ENCODE assay signal across 8 cellular contexts in the genomic region with DNA sequence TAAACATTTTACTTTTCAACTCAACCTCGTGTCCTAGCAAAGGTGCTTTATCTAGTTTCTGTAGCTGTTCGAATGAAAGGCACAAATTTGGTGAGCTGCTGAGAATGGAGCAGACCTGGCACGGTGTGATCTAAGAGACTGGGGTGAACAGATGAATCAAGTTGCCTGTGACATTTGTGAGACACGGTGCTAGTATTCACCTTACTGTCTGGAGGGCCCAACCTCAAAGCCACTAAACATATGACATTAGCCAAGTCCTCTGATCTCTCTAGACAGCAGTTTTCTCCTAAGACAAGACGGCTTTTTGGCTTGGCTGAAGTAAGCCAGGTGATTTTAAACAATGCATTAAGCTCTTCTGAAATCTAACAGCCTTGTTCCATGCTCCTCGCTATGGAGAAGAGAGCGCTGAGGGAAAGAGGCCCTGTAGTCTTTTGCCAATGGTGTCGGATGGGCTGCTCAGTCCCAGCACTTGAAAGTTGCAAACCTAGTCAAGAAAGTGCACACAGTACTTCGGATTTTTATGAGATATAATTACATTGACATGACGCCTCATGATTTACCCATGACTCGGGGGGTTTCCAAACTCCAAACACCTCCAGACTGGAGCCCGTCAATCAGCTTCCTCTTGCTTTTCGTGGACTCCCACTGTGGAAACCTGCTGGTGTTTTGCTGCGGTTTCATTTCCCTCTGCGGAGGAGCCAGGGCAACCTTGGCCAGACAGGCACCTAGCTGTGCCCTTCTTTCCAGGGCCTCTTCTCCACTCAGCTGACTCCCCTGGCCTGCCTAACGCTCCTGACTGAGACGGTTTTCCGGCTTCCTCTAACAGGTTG. TPM values are rescaled to one million over a fixed set of nuclear protein-coding genes. Genes with fewer than 3 reads are reported as not detected.
DNase-seq lines count a peak whose midpoint lies in the region; ATAC-seq lines count a peak whose summit lies in the region.

No MANE protein-coding gene starts in this region.

- H3K27ac ChIP-seq in Karpas-422 (ENCODE audit: low read length) = peak overlapping the region; percentile 91

- no peaks in the 10 kb centered on the region for H3K9me2 ChIP-seq in Karpas-422 (replicated peaks; ENCODE audit: insufficient read depth, low read length)

- H3K9ac ChIP-seq in Karpas-422 (ENCODE audit: low read length) = peak overlapping the region; percentile 99

- no peaks in the 10 kb centered on the region for H3K27me3 ChIP-seq in Karpas-422 (ENCODE audit: low read length)

- no peaks in the 10 kb centered on the region for H3K27me3 Mint-ChIP-seq in activated naive CD8-positive, alpha-beta T cell treated with anti-CD3 and anti-CD28 coated beads, Interleukin-2, amount 50 U/mL, for 24 hours

- H3K79me2 ChIP-seq in Karpas-422 (ENCODE audit: low read length) = peaks cover 35% of the 10 kb centered on the region

- H3K4me1 Mint-ChIP-seq in activated naive CD8-positive, alpha-beta T cell treated with anti-CD3 and anti-CD28 coated beads, Interleukin-2, amount 50 U/mL, for 24 hours = peaks cover 26% of the 10 kb centered on the region

- peaks cover 12% of the 10 kb centered on the region for H3K36me3 ChIP-seq in Karpas-422 (ENCODE audit: insufficient read depth, low read length)

- peak; percentile 56 for ATAC-seq in activated naive CD8-positive, alpha-beta T cell treated with anti-CD3 and anti-CD28 coated beads, Interleukin-2, amount 50 U/mL, for 24 hours
- ATAC-seq in HG03342 (IDR thresholded peaks at IDR 0.05; ENCODE audit: unreplicated experiment) = no peak

- peak; percentile 11 for DNase-seq in activated gamma-delta T cell treated with Interleukin-2 at 50 U/mL for 16 hours
- no peak for DNase-seq in activated gamma-delta T cell (lab: John Stamatoyannopoulos, UW)
- no peak for DNase-seq in Karpas-422
- DNase-seq in activated naive CD8-positive, alpha-beta T cell treated with anti-CD3 and anti-CD28 coated beads, Interleukin-2, amount 50 U/mL, for 24 hours = peak; percentile 16
- peak; percentile 13 for DNase-seq in kidney tubule cell (ENCODE audit: low spot score)
- DNase-seq in stimulated activated CD8-positive, alpha-beta memory T cell treated with anti-CD3 and anti-CD28 coated beads, Interleukin-4, amount 100 ng/mL, for 24 hours (ENCODE audit: low read depth) = peak; percentile 17
- no peak for DNase-seq in T1000 (lab: John Stamatoyannopoulos, UW)

- H2AFZ ChIP-seq in Karpas-422 (ENCODE audit: low read length) = no peak overlapping the region

- peak overlapping the region; percentile 92 for H3K4me2 ChIP-seq in Karpas-422 (ENCODE audit: low read depth, low read length, poor library complexity, severe bottlenecking)

- H3K4me3 Mint-ChIP-seq in activated naive CD8-positive, alpha-beta T cell treated with anti-CD3 and anti-CD28 coated beads, Interleukin-2, amount 50 U/mL, for 24 hours = peak overlapping the region; percentile 95

- 0 out of 2 replicates have a peak, but pooled peaks cover 3% of the 10 kb centered on the region for H4K20me1 ChIP-seq in Karpas-422 (ENCODE audit: insufficient read depth, low read depth, low read length)

- peak overlapping the region; percentile 89 for H3K27ac Mint-ChIP-seq in activated naive CD8-positive, alpha-beta T cell treated with anti-CD3 and anti-CD28 coated beads, Interleukin-2, amount 50 U/mL, for 24 hours

- H3K4me3 ChIP-seq in Karpas-422 (ENCODE audit: low read length) = peak overlapping the region; percentile 94

- H3K9me3 Mint-ChIP-seq in activated naive CD8-positive, alpha-beta T cell treated with anti-CD3 and anti-CD28 coated beads, Interleukin-2, amount 50 U/mL, for 24 hours = no peaks in the 10 kb centered on the region

- H3K4me1 ChIP-seq in Karpas-422 (ENCODE audit: low read length) = peaks cover 42% of the 10 kb centered on the region

- H3K36me3 Mint-ChIP-seq in activated naive CD8-positive, alpha-beta T cell treated with anti-CD3 and anti-CD28 coated beads, Interleukin-2, amount 50 U/mL, for 24 hours (ENCODE audit: low read depth) = peaks cover 5% of the 10 kb centered on the region

- no peaks in the 10 kb centered on the region for H3K9me3 ChIP-seq in Karpas-422 (ENCODE audit: low read length)

RNA-seq across cellular contexts. Expression of a gene that starts 0.8 kb away (rescaled TPM):
- total RNA-seq in Karpas-422 (2014; rRNA removed; shearing (Covaris generic); ENCODE audit: low replicate concordance) = 83.1 and 130 TPM in 2 replicates

RNA-seq across cellular contexts. Expression of a gene that starts 55.4 kb away (rescaled TPM):
- total RNA-seq in Karpas-422 (2014; rRNA removed; shearing (Covaris generic); ENCODE audit: low replicate concordance) = 23.2 and 30.0 TPM in 2 replicates

Comparison
In these comparisons a context has a peak if more than half of its experiments do, and no peak if none do; other contexts are left out.
1. DNase-seq: peak in activated gamma-delta T cell treated with Interleukin-2 at 50 U/mL for 16 hours (single experiment), activated naive CD8-positive, alpha-beta T cell treated with anti-CD3 and anti-CD28 coated beads, Interleukin-2, amount 50 U/mL, for 24 hours (single experiment), kidney tubule cell (single experiment) and stimulated activated CD8-positive, alpha-beta memory T cell treated with anti-CD3 and anti-CD28 coated beads, Interleukin-4, amount 100 ng/mL, for 24 hours (single experiment); none in activated gamma-delta T cell (single experiment), Karpas-422 (single experiment) and T1000 (single experiment).